8 cellular contexts compared by ENCODE assay signal in the genomic region with DNA sequence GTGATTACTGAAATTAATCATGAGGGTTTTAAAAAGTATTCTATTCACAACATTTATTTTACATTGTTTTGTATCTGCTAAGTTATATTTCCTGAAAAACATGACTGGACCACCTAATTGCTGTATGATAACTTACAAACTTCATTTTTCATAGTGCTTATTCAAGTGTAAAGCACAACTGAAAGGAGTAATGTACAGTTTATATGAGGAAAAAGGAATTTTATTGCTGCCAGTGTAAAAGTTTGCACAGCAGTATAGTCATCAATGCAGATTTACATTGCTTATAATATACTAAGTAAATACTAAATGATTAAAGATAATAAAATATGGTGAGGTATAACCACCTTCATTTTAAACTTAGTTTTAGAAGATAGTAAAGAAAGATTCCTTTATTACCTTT. TPM values are rescaled to one million over a fixed set of nuclear protein-coding genes. Genes with fewer than 3 reads are reported as not detected.
DNase-seq lines count a peak whose midpoint lies in the region; ATAC-seq, FAIRE-seq and TF ChIP-seq lines count a peak whose summit lies in the region.

No MANE protein-coding gene starts in this region.

- no peaks in the 10 kb centered on the region for H3K27me3 ChIP-seq in HUES6 (ENCODE audit: control insufficient read depth, insufficient read depth, low read length)
- H3K27me3 ChIP-seq in mammary epithelial cell (ENCODE audit: insufficient read depth, low read length) = no peaks in the 10 kb centered on the region
- no peaks in the 10 kb centered on the region for H3K27me3 ChIP-seq in mucosa of stomach (ENCODE audit: control insufficient read depth, insufficient read depth, low read length)

- H3K9me3 ChIP-seq in HUES6 (ENCODE audit: control insufficient read depth, insufficient read depth, low read depth, low read length) (no peaks in the 10 kb centered on the region), mammary epithelial cell (replicated peaks; ENCODE audit: insufficient read depth, low read length) (no peaks in the 10 kb centered on the region), mucosa of stomach (ENCODE audit: control insufficient read depth, low read length) (no peaks in the 10 kb centered on the region)

- ATAC-seq in HG02840 (IDR thresholded peaks at IDR 0.05; ENCODE audit: low FRiP score, unreplicated experiment) (no peak), HG03196 (IDR thresholded peaks at IDR 0.05; ENCODE audit: unreplicated experiment) (no peak)

- DNase-seq in mammary epithelial cell (peak; percentile 12), RPMI8226 (no peak), NCI-H69 (lab: John Stamatoyannopoulos, UW) (no peak)

- peak; percentile 68 for FAIRE-seq in A204.1 (lab: Jason Lieb, UNC)

- TF ChIP-seq CTCF in mammary epithelial cell (conservative IDR thresholded peaks at IDR 0.05 in 1 of 2, IDR thresholded peaks at IDR 0.05 in 1 of 2; ENCODE audit: extremely low read depth in 1 of 2, insufficient read depth in 1 of 2, low read depth in 1 of 2, low read length in 2 of 2) = no peak

- peaks cover 8% of the 10 kb centered on the region for H4K20me1 ChIP-seq in mammary epithelial cell (ENCODE audit: insufficient read depth, low read length)

- intact Hi-C loops in mammary epithelial cell (cut with micrococcal nuclease) = loop anchor here (5.0 kb wide), 1 partner anchor 65 kb away; no protein-coding TSS in a partner anchor

- CTCF ChIA-PET in mammary epithelial cell (lab: Charles Lee; ENCODE audit: low non-redundant PET) = no interaction called here

- in situ Hi-C loops in mammary epithelial cell (cut with MboI; ENCODE audit: low sequenced_read_pairs in 2 of 2) = loop anchor here in 1 of 2 donors (10.0 kb wide), 1 partner anchor 687 kb away; no protein-coding TSS in a partner anchor

- H3K9ac ChIP-seq in HUES6 (ENCODE audit: low read length) (no peak overlapping the region), mammary epithelial cell (ENCODE audit: insufficient read depth, low read length) (peak overlapping the region; percentile 77), mucosa of stomach (ENCODE audit: low read length) (peak overlapping the region; percentile 90)

- peaks cover 85% of the 10 kb centered on the region for H3K79me2 ChIP-seq in mammary epithelial cell (ENCODE audit: insufficient read depth, low read length)

- H3K36me3 ChIP-seq in HUES6 (ENCODE audit: control insufficient read depth, insufficient read depth, low read length) (no peaks in the 10 kb centered on the region), mammary epithelial cell (ENCODE audit: insufficient read depth, low read length) (peaks cover 2% of the 10 kb centered on the region), mucosa of stomach (ENCODE audit: control insufficient read depth, insufficient read depth, low read length) (no peaks in the 10 kb centered on the region)

- H3K4me1 ChIP-seq in HUES6 (ENCODE audit: control insufficient read depth, insufficient read depth, low read length) (0 out of 2 replicates have a peak, but pooled peaks cover 6% of the 10 kb centered on the region), mammary epithelial cell (ENCODE audit: insufficient read depth, low read length) (peaks cover 6% of the 10 kb centered on the region), mucosa of stomach (ENCODE audit: control insufficient read depth, insufficient read depth, low read length) (peaks cover 4% of the 10 kb centered on the region)

- H3K4me3 ChIP-seq in HUES6 (ENCODE audit: low read depth, low read length) = peak overlapping the region; percentile 80
- H3K4me3 ChIP-seq in mammary epithelial cell (replicated peaks in 1 of 3; ENCODE audit: insufficient read depth in 1 of 3, low read depth in 2 of 3, low read length in 3 of 3) = peak overlapping the region; percentile 51 to 73 (median 68)
- no peak overlapping the region for H3K4me3 ChIP-seq in mucosa of stomach (ENCODE audit: low read length)

- no peak overlapping the region for H3K27ac ChIP-seq in HUES6 (ENCODE audit: low read depth, low read length)
- H3K27ac ChIP-seq in mammary epithelial cell (ENCODE audit: insufficient read depth, low read depth, low read length) = peak overlapping the region; percentile 43

- peak overlapping the region; percentile 96 for H3K4me2 ChIP-seq in mammary epithelial cell (ENCODE audit: insufficient read depth, low read depth, low read length)

- no TSS peak for BruUV-seq in mammary epithelial cell (replicated peaks; lab: Mats Ljungman, UMichigan)

- H2AFZ ChIP-seq in mammary epithelial cell (ENCODE audit: low read depth, low read length) = no peak overlapping the region

- dilution Hi-C loops in mammary epithelial cell (cut with HindIII; ENCODE audit: low sequenced_read_pairs) = no loop called here

RNA-seq across cellular contexts. Expression of a gene that starts 4.0 kb away (rescaled TPM):
- 100 to 1,000 TPM in 1 of 2 donors, 10 to 100 TPM in 1; 60.5 to 104 TPM for total RNA-seq in mammary epithelial cell
- polyA plus RNA-seq in mammary epithelial cell = 16.3 TPM
- polyA minus RNA-seq in mammary epithelial cell = 37.8 TPM

RNA-seq across cellular contexts. Expression of a gene that starts 4.1 kb away (rescaled TPM):
- total RNA-seq in mammary epithelial cell = 1 to 10 TPM; 1.0 to 1.2 TPM
- 0.50 TPM for polyA plus RNA-seq in mammary epithelial cell
- polyA minus RNA-seq in mammary epithelial cell = not detected

RNA-seq across cellular contexts. Expression of a gene that starts 49.4 kb away (rescaled TPM):
- 10 to 100 TPM; 57.5 to 73.7 TPM for total RNA-seq in mammary epithelial cell
- polyA plus RNA-seq in mammary epithelial cell = 17.9 TPM
- polyA minus RNA-seq in mammary epithelial cell = 23.0 TPM
